Comparison of ENCODE assay signal across 8 cellular contexts in genomic region chr9:111481885-111482636, GRCh38. TPM values are rescaled to one million over a fixed set of nuclear protein-coding genes. Genes with fewer than 3 reads are reported as not detected.
DNase-seq lines count a peak whose midpoint lies in the region; ATAC-seq lines count a peak whose summit lies in the region.

No MANE protein-coding gene starts in this region.

- ATAC-seq in aorta (ENCODE audit: low FRiP score), result no peak

- intact Hi-C loops in aorta (cut with DNase I), result no loop called here

- H3K36me3 ChIP-seq in aorta (ENCODE audit: control insufficient read depth in 1 of 2, insufficient read depth in 2 of 2, low read length in 1 of 2), result no peaks in the 10 kb centered on the region

- in situ Hi-C loops in T47D (cut with HindIII; ENCODE audit: low pct_unique_long_range_greater_than_20kb, low sequenced_read_pairs), result no loop called here

- peaks cover 0 to 3% of the 10 kb centered on the region in 2 donors for H3K4me1 ChIP-seq in aorta (ENCODE audit: control insufficient read depth in 1 of 2, insufficient read depth in 2 of 2, low read length in 2 of 2)

- WGBS in aorta, 2 donors, result 19 to 29% methylated on average over 13 of the region's 13 CpGs

- no peak overlapping the region for H3K27ac ChIP-seq in aorta (ENCODE audit: low read depth in 1 of 2, low read length in 2 of 2)

- H3K9me3 ChIP-seq in aorta (ENCODE audit: control insufficient read depth, low read length), result no peaks in the 10 kb centered on the region

- peak; percentile 24 for DNase-seq in NOMO-1 treated with DMSO at 0.1 percent for 48 hours (lab: John Stamatoyannopoulos, UW; ENCODE audit: unreplicated experiment)
- DNase-seq in NOMO-1 treated with dmso at 0.1 percent for 144 hours (lab: John Stamatoyannopoulos, UW; ENCODE audit: unreplicated experiment), result no peak
- peak; percentile 46 for DNase-seq in NCI-H510A (lab: John Stamatoyannopoulos, UW)
- peak; percentile 43 to 78 for DNase-seq in T47D (ENCODE audit: low read depth in 1 of 2, low spot score in 1 of 2)
- DNase-seq in medulla oblongata (ENCODE audit: extremely low spot score), result peak; percentile 7
- DNase-seq in aorta, result no peak
- DNase-seq in putamen (ENCODE audit: low spot score), result no peak
- no peak for DNase-seq in mesenteric fat pad (ENCODE audit: low spot score)

- H3K4me3 ChIP-seq in aorta (ENCODE audit: low read length in 2 of 2), result peak overlapping the region; percentile 82 to 98

- no peaks in the 10 kb centered on the region for H3K27me3 ChIP-seq in aorta (ENCODE audit: control insufficient read depth in 1 of 2, insufficient read depth in 2 of 2, low read length in 1 of 2)

RNA-seq across cellular contexts. Expression of gene ECPAS, which starts 2.1 kb away (rescaled TPM):
- total RNA-seq in aorta (10 to 100 TPM; 74.6 to 94.3 TPM), mesenteric fat pad (120 TPM)
- polyA plus RNA-seq in aorta, result 10 to 100 TPM; 11.0 to 28.9 TPM

RNA-seq across cellular contexts. Expression of gene ZNF483, which starts 42.9 kb away (rescaled TPM):
- total RNA-seq in aorta, result 10 to 100 TPM; 14.6 to 21.8 TPM
- polyA plus RNA-seq in aorta, result 1 to 10 TPM in 1 of 2 donors, not detected in 1; 1.2 TPM
- total RNA-seq in mesenteric fat pad, result 2.2 TPM

Comparison
In these comparisons a context has a peak if more than half of its experiments do, and no peak if none do; other contexts are left out.
1. DNase-seq: peak in NOMO-1 treated with DMSO at 0.1 percent for 48 hours (single experiment), NCI-H510A (single experiment), T47D (2 of 2) and medulla oblongata (single experiment); none in NOMO-1 treated with dmso at 0.1 percent for 144 hours (single experiment), aorta (0 of 2), putamen (single experiment) and mesenteric fat pad (single experiment).